In genomic region chr6:355809-356208, GRCh38 we compare ENCODE assay signal across 1 cellular context.
TF ChIP-seq lines count a peak whose summit lies in the region.

No MANE protein-coding gene starts in this region.

TF ChIP-seq in GM12878, 131 proteins besides CTCF, POLR2A, EP300 and RAD21 (continued from another document):
- TF ChIP-seq RELB (IDR thresholded peaks at IDR 0.05; ENCODE audit: low read depth) = peak; percentile 38; the same call in 1 of the 2 replicates
- TF ChIP-seq POLR2AphosphoS2 (IDR thresholded peaks at IDR 0.05; ENCODE audit: low read depth, low read length) = 0 out of 2 replicates have a peak, but pooled peaks have one; percentile 21
- no peak for TF ChIP-seq FOXK2 (IDR thresholded peaks at IDR 0.05)
- no peak; a peak in 1 of 4 replicates for TF ChIP-seq IKZF2 (IDR thresholded peaks at IDR 0.05)
- TF ChIP-seq SMARCA5 (IDR thresholded peaks at IDR 0.05) = 0 out of 2 replicates have a peak, but pooled peaks have one; percentile 34
- no peak for TF ChIP-seq NRF1 (conservative IDR thresholded peaks at IDR 0.05; ENCODE audit: low read depth, low read length)
- TF ChIP-seq CBFB (IDR thresholded peaks at IDR 0.05; ENCODE audit: low read depth) = 0 out of 2 replicates have a peak, but pooled peaks have one; percentile 7
- TF ChIP-seq TCF3 (IDR thresholded peaks at IDR 0.05; ENCODE audit: borderline replicate concordance, insufficient read depth, low read depth, low read length) = no peak
- peak; percentile 57; the same call in 1 of the 3 replicates for TF ChIP-seq POU2F2 (IDR thresholded peaks at IDR 0.05; ENCODE audit: borderline replicate concordance, low read depth, low read length)
- TF ChIP-seq, protein P1, sequence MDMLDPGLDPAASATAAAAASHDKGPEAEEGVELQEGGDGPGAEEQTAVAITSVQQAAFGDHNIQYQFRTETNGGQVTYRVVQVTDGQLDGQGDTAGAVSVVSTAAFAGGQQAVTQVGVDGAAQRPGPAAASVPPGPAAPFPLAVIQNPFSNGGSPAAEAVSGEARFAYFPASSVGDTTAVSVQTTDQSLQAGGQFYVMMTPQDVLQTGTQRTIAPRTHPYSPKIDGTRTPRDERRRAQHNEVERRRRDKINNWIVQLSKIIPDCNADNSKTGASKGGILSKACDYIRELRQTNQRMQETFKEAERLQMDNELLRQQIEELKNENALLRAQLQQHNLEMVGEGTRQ (IDR thresholded peaks at IDR 0.05; ENCODE audit: borderline replicate concordance, low read depth, low read length) = no peak
- no peak for TF ChIP-seq WRNIP1 (IDR thresholded peaks at IDR 0.05; ENCODE audit: borderline replicate concordance, low read depth, low read length)
- no peak for TF ChIP-seq NR2F1 (conservative IDR thresholded peaks at IDR 0.05)
- TF ChIP-seq NR2C2 (IDR thresholded peaks at IDR 0.05; ENCODE audit: borderline replicate concordance, control insufficient read depth, insufficient read length, low read depth) = no peak
